1 cellular context compared by ENCODE assay signal in the genomic region with DNA sequence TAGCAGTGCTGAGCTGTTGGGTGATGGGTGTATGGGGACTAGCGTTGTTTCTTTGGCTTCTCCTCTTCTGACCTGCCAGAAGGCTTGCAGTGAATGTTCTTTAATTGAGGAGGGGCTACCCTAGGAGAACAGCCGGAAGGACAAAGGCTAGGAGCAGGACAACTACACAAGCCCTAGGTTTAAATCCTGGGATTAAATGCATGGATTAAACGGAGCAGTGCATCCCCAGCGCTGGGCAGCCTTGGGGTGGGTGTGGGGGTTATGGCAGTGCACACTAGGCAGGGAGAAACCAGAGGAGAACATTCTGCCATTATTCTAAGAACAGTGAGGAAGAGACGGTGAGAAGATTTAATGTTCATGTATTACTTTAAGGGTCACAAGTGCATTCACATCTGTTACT.
TF ChIP-seq lines count a peak whose summit lies in the region.

No MANE protein-coding gene starts in this region.

TF ChIP-seq in IMR-90, 13 proteins besides CTCF, POLR2A, EP300 and RAD21:
- TF ChIP-seq MXI1 (IDR thresholded peaks at IDR 0.05; ENCODE audit: borderline replicate concordance, low read depth, low read length), result no peak
- TF ChIP-seq, protein P1, sequence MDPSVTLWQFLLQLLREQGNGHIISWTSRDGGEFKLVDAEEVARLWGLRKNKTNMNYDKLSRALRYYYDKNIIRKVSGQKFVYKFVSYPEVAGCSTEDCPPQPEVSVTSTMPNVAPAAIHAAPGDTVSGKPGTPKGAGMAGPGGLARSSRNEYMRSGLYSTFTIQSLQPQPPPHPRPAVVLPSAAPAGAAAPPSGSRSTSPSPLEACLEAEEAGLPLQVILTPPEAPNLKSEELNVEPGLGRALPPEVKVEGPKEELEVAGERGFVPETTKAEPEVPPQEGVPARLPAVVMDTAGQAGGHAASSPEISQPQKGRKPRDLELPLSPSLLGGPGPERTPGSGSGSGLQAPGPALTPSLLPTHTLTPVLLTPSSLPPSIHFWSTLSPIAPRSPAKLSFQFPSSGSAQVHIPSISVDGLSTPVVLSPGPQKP (IDR thresholded peaks at IDR 0.05; ENCODE audit: borderline replicate concordance, low read depth, low read length), result no peak
